19 cellular contexts compared by ENCODE assay signal in the genomic region with DNA sequence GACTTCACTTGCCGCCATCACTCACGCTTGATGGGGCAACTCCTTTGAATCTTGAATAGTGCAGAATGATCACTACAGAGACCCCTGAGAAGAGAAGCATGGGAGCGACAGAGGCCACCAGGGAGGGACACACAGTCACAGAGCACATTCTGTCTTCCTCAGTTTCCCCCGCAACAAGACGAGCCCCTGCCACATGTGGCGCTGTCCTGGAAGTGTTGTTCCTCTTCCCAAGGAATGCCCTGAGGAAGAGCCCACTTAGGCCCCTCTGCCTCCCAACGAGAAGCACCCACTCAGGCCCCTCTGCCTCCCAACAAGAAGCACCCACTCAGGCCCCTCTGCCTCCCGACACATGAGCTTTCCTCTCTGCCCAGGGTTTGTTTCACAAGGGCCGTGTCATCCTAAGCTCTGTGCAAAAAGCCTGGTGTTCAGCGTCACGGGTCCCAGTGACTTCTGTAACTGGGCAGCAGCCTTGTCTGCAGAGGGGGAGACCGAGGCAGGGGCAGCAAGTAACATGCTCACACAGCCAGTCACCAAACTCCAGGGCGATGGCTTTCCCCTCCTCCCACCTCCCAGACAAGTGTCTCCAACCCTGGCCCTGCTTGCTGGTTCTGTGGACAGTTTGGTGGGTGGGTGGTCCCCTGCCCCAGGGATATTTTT. TPM values are rescaled to one million over a fixed set of nuclear protein-coding genes. Genes with fewer than 3 reads are reported as not detected.
A peak's percentile ranks its signal among the peaks of the same experiment; 100 is the strongest.
DNase-seq lines count a peak whose midpoint lies in the region; ATAC-seq, FAIRE-seq and TF ChIP-seq lines count a peak whose summit lies in the region.
"Had no signal": no experiment of that assay in that cellular context is flagged by ENCODE, and none has a peak within 500 bp of the region (broad histone marks: within the 10 kb centered on the region; RNA-seq: fewer than 3 reads in every experiment).

No MANE protein-coding gene starts in this region.

- no peaks in the 10 kb centered on the region for H3K9me3 ChIP-seq in Peyer's patch
- H3K9me3 ChIP-seq in stomach = no peaks in the 10 kb centered on the region
- H3K9me3 ChIP-seq: A549, HAP-1, left lung, ovary had no signal

- TF ChIP-seq EP300 in stomach (IDR thresholded peaks at IDR 0.05) = no peak

- H3K27ac Mint-ChIP-seq in activated CD8-positive, alpha-beta memory T cell treated with anti-CD3 and anti-CD28 coated beads, Interleukin-2, amount 10 ng/mL, durations not matched to agents 7 days and 5 days = no peak overlapping the region
- H3K27ac Mint-ChIP-seq: activated T-helper 1 cell treated with anti-CD3 and anti-CD28 coated beads, Interleukin-12 subunit alpha, Interleukin-12 subunit beta, Interleukin-2, Interleukin-4 antibody, amounts not matched to agents 30 ng/mL and 10 ng/mL and 1 ng/mL, durations not matched to agents 14 hours and 24 hours and 36 hours had no signal

- H3K36me3 ChIP-seq in Peyer's patch (peaks cover 0 to 33% (median 0%) of the 10 kb centered on the region in 3 donors), stomach (peaks cover 6 to 52% (median 41%) of the 10 kb centered on the region in 4 donors)
- H3K36me3 ChIP-seq: HAP-1, ovary had no signal

- DNase-seq in activated CD8-positive, alpha-beta memory T cell treated with anti-CD3 and anti-CD28 coated beads, Interleukin-2, amount 50 U/mL, for 48 hours = peak; percentile 46
- no peak for DNase-seq in activated CD8-positive, alpha-beta memory T cell treated with anti-CD3 and anti-CD28 coated beads, Interleukin-2, amount 10 ng/mL, durations not matched to agents 7 days and 5 days
- DNase-seq in Peyer's patch = peak in 1 of 3 donors; percentile 44
- peak; percentile 30 for DNase-seq in left lobe of liver (ENCODE audit: low spot score)
- peak; percentile 7 for DNase-seq in stomach
- no peak for DNase-seq in GM19238 (ENCODE audit: insufficient read length, low spot score)
- DNase-seq in urothelium cell line (ENCODE audit: low spot score) = no peak
- DNase-seq in HUDEP-2 (lab: John Stamatoyannopoulos, UW; ENCODE audit: unreplicated experiment in 76 of 76) = no peak
- DNase-seq: activated CD4-positive, alpha-beta T cell treated with anti-CD3 and anti-CD28 coated beads, Interleukin-2, amount 50 U/mL, for 1 hour; CD4-positive, alpha-beta T cell; NCI-H1417 treated with DMSO at 0.1 percent for 48 hours had no signal

- H3K27ac ChIP-seq in Peyer's patch (peak overlapping the region in 3 of 4 donors; percentile 42 to 76 (median 62)), stomach (peak overlapping the region in 4 of 5 donors; percentile 23 to 70 (median 54))
- H3K27ac ChIP-seq: A549, ovary had no signal

- peaks cover 3% of the 10 kb centered on the region for H3K36me3 Mint-ChIP-seq in activated CD8-positive, alpha-beta memory T cell treated with anti-CD3 and anti-CD28 coated beads, Interleukin-2, amount 10 ng/mL, durations not matched to agents 7 days and 5 days

- intact Hi-C loops in stomach (cut with DNase I; ENCODE audit: low total_unique reads) = no loop called here

- H3K27me3 ChIP-seq in Peyer's patch (no peaks in the 10 kb centered on the region), stomach (no peaks in the 10 kb centered on the region)
- H3K27me3 ChIP-seq: left lung, ovary had no signal

- H3K4me3 Mint-ChIP-seq in activated CD8-positive, alpha-beta memory T cell treated with anti-CD3 and anti-CD28 coated beads, Interleukin-2, amount 10 ng/mL, durations not matched to agents 7 days and 5 days = no peak overlapping the region

- TF ChIP-seq POLR2A in Peyer's patch (IDR thresholded peaks at IDR 0.05) (no peak), stomach (IDR thresholded peaks at IDR 0.05) (no peak)

- ATAC-seq in activated CD8-positive, alpha-beta memory T cell treated with anti-CD3 and anti-CD28 coated beads, Interleukin-2, amount 10 ng/mL, durations not matched to agents 7 days and 5 days = no peak
- ATAC-seq in left lobe of liver = no peak
- ATAC-seq: A549 had no signal

- H3K4me3 ChIP-seq in Peyer's patch (no peak overlapping the region), stomach (no peak overlapping the region)
- H3K4me3 ChIP-seq: A549, HAP-1, left lung, ovary, smooth muscle cell had no signal

- 90 to 96% (median 95%) methylated on average over 13 of the region's 13 CpGs for WGBS in stomach, 5 donors

- peaks cover 11% of the 10 kb centered on the region for H3K4me1 Mint-ChIP-seq in activated CD8-positive, alpha-beta memory T cell treated with anti-CD3 and anti-CD28 coated beads, Interleukin-2, amount 10 ng/mL, durations not matched to agents 7 days and 5 days

- no peak for FAIRE-seq in urothelium cell line (lab: Jason Lieb, UNC)
- FAIRE-seq: A549, TTC549 had no signal

- CTCF ChIA-PET in activated CD8-positive, alpha-beta memory T cell treated with anti-CD3 and anti-CD28 coated beads, Interleukin-2, amount 10 ng/mL, durations not matched to agents 7 days and 5 days (lab: Charles Lee) = interaction anchor here (1.5 kb wide), 1 partner anchor 66 kb away, joined by 4 read pairs; no protein-coding TSS in a partner anchor

- TF ChIP-seq CTCF in Peyer's patch (IDR thresholded peaks at IDR 0.05) (no peak), stomach (IDR thresholded peaks at IDR 0.05) (no peak)

- no peaks in the 10 kb centered on the region for H3K9me3 Mint-ChIP-seq in activated CD8-positive, alpha-beta memory T cell treated with anti-CD3 and anti-CD28 coated beads, Interleukin-2, amount 10 ng/mL, durations not matched to agents 7 days and 5 days (ENCODE audit: low read depth)
- H3K9me3 Mint-ChIP-seq: activated T-helper 1 cell treated with anti-CD3 and anti-CD28 coated beads, Interleukin-12 subunit alpha, Interleukin-12 subunit beta, Interleukin-2, Interleukin-4 antibody, amounts not matched to agents 30 ng/mL and 10 ng/mL and 1 ng/mL, durations not matched to agents 14 hours and 24 hours and 36 hours; CD4-positive, alpha-beta T cell had no signal

- H3K4me1 ChIP-seq in Peyer's patch = peaks cover 6 to 56% (median 14%) of the 10 kb centered on the region in 4 donors
- H3K4me1 ChIP-seq in stomach = peaks cover 24 to 81% (median 64%) of the 10 kb centered on the region in 4 donors
- H3K4me1 ChIP-seq: A549, HAP-1 had no signal

- no peaks in the 10 kb centered on the region for H3K27me3 Mint-ChIP-seq in activated CD8-positive, alpha-beta memory T cell treated with anti-CD3 and anti-CD28 coated beads, Interleukin-2, amount 10 ng/mL, durations not matched to agents 7 days and 5 days
- H3K27me3 Mint-ChIP-seq: CD4-positive, alpha-beta T cell had no signal

RNA-seq across cellular contexts. Expression of gene SLC37A1, which starts 19.8 kb away (rescaled TPM):
- total RNA-seq in activated CD8-positive, alpha-beta memory T cell treated with anti-CD3 and anti-CD28 coated beads, Interleukin-2, amount 10 ng/mL, durations not matched to agents 7 days and 5 days = 10 to 100 TPM; 14.0 to 14.8 TPM
- total RNA-seq in Peyer's patch = 100 to 1,000 TPM in 3 of 4 donors, 10 to 100 TPM in 1; 66.0 to 249 (median 195) TPM
- 5.0 TPM for total RNA-seq in left lobe of liver
- total RNA-seq in stomach = 10 to 100 TPM in 4 of 5 donors, 1 to 10 TPM in 1; 9.8 to 72.9 (median 23.9) TPM
- polyA plus RNA-seq in stomach = 10 to 100 TPM; 10.3 to 12.4 (median 11.3) TPM

RNA-seq across cellular contexts. Expression of gene RSPH1, which starts 37.4 kb away (rescaled TPM):
- not detected for total RNA-seq in activated CD8-positive, alpha-beta memory T cell treated with anti-CD3 and anti-CD28 coated beads, Interleukin-2, amount 10 ng/mL, durations not matched to agents 7 days and 5 days
- total RNA-seq in Peyer's patch = 10 to 100 TPM in 1 of 4 donors, 1 to 10 TPM in 3; 2.5 to 11.0 (median 6.7) TPM
- total RNA-seq in left lobe of liver = 0.33 TPM
- total RNA-seq in stomach = 1 to 10 TPM in 1 of 5 donors, under 1 TPM in 3, not detected in 1; 0.37 to 8.9 (median 0.58) TPM
- polyA plus RNA-seq in stomach = 1 to 10 TPM; 1.8 to 2.9 (median 2.8) TPM
- total RNA-seq: activated T-helper 1 cell treated with anti-CD3 and anti-CD28 coated beads, Interleukin-12 subunit alpha, Interleukin-12 subunit beta, Interleukin-2, Interleukin-4 antibody, amounts not matched to agents 30 ng/mL and 10 ng/mL and 1 ng/mL, durations not matched to agents 14 hours and 24 hours and 36 hours; HT1080; smooth muscle cell had no signal

Comparison
In these comparisons a context has a peak if more than half of its experiments do, and no peak if none do; other contexts are left out.
1. DNase-seq: peak in activated CD8-positive, alpha-beta memory T cell treated with anti-CD3 and anti-CD28 coated beads, Interleukin-2, amount 50 U/mL, for 48 hours (single experiment), left lobe of liver (single experiment) and stomach (single experiment); none in activated CD8-positive, alpha-beta memory T cell treated with anti-CD3 and anti-CD28 coated beads, Interleukin-2, amount 10 ng/mL, durations not matched to agents 7 days and 5 days (single experiment), GM19238 (single experiment), urothelium cell line (single experiment) and HUDEP-2 (0 of 76).